ENCODE assay signal across 1 cellular context in genomic region chr16:70685061-70685937, GRCh38.
TF ChIP-seq lines count a peak whose summit lies in the region.

No MANE protein-coding gene starts in this region.

TF ChIP-seq in HepG2, 621 proteins besides CTCF, POLR2A, EP300 and RAD21 (continued from another document and continues in another):
- TF ChIP-seq, protein P1, sequence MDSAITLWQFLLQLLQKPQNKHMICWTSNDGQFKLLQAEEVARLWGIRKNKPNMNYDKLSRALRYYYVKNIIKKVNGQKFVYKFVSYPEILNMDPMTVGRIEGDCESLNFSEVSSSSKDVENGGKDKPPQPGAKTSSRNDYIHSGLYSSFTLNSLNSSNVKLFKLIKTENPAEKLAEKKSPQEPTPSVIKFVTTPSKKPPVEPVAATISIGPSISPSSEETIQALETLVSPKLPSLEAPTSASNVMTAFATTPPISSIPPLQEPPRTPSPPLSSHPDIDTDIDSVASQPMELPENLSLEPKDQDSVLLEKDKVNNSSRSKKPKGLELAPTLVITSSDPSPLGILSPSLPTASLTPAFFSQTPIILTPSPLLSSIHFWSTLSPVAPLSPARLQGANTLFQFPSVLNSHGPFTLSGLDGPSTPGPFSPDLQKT (CRISPR knock-in tag; IDR thresholded peaks at IDR 0.05; ENCODE audit: borderline replicate concordance): no peak
- TF ChIP-seq, protein P2, sequence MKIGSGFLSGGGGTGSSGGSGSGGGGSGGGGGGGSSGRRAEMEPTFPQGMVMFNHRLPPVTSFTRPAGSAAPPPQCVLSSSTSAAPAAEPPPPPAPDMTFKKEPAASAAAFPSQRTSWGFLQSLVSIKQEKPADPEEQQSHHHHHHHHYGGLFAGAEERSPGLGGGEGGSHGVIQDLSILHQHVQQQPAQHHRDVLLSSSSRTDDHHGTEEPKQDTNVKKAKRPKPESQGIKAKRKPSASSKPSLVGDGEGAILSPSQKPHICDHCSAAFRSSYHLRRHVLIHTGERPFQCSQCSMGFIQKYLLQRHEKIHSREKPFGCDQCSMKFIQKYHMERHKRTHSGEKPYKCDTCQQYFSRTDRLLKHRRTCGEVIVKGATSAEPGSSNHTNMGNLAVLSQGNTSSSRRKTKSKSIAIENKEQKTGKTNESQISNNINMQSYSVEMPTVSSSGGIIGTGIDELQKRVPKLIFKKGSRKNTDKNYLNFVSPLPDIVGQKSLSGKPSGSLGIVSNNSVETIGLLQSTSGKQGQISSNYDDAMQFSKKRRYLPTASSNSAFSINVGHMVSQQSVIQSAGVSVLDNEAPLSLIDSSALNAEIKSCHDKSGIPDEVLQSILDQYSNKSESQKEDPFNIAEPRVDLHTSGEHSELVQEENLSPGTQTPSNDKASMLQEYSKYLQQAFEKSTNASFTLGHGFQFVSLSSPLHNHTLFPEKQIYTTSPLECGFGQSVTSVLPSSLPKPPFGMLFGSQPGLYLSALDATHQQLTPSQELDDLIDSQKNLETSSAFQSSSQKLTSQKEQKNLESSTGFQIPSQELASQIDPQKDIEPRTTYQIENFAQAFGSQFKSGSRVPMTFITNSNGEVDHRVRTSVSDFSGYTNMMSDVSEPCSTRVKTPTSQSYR (CRISPR knock-in tag; IDR thresholded peaks at IDR 0.05; ENCODE audit: borderline replicate concordance): peak; percentile 12; the same call in 1 of the 2 replicates
- TF ChIP-seq KAT7 (CRISPR knock-in tag; IDR thresholded peaks at IDR 0.05; ENCODE audit: borderline replicate concordance) (0 out of 2 replicates have a peak, but pooled peaks have one; percentile 44), ZBTB37 (CRISPR knock-in tag; IDR thresholded peaks at IDR 0.05) (peak; percentile 10; the same call in 1 of the 2 replicates), POLR2AphosphoS5 (IDR thresholded peaks at IDR 0.05; ENCODE audit: low read depth, low read length) (peak; percentile 30; the same call in 1 of the 2 replicates), ZNF414 (CRISPR knock-in tag; IDR thresholded peaks at IDR 0.05) (no peak), ZNF44 (CRISPR knock-in tag; IDR thresholded peaks at IDR 0.05) (no peak), ATRX (CRISPR knock-in tag; IDR thresholded peaks at IDR 0.05; ENCODE audit: borderline replicate concordance) (no peak), ELF4 (CRISPR knock-in tag; IDR thresholded peaks at IDR 0.05; ENCODE audit: borderline replicate concordance) (no peak), EED (CRISPR knock-in tag; IDR thresholded peaks at IDR 0.05) (0 out of 2 replicates have a peak, but pooled peaks have one; percentile 62), HNRNPK (IDR thresholded peaks at IDR 0.05; ENCODE audit: low read depth, low read length, poor library complexity, severe bottlenecking) (no peak), ZNF124 (CRISPR knock-in tag; IDR thresholded peaks at IDR 0.05) (peak; percentile 48; the same call in 1 of the 2 replicates), FOXC1 (CRISPR knock-in tag; IDR thresholded peaks at IDR 0.05; ENCODE audit: borderline replicate concordance) (no peak), ZNF737 (CRISPR knock-in tag; IDR thresholded peaks at IDR 0.05; ENCODE audit: borderline replicate concordance) (0 out of 2 replicates have a peak, but pooled peaks have one; percentile 44), TSC22D2 (CRISPR knock-in tag; IDR thresholded peaks at IDR 0.05; ENCODE audit: borderline replicate concordance) (peak; percentile 49; the same call in 1 of the 2 replicates), ARNTL (CRISPR knock-in tag; IDR thresholded peaks at IDR 0.05) (no peak; the same call in 1 of the 2 replicates), NBN (conservative IDR thresholded peaks at IDR 0.05) (no peak), TAF15 (IDR thresholded peaks at IDR 0.05; ENCODE audit: low read depth, low read length, poor library complexity, severe bottlenecking) (no peak), POGK (CRISPR knock-in tag; conservative IDR thresholded peaks at IDR 0.05) (0 out of 2 replicates have a peak, but pooled peaks have one; percentile 64), AKAP8 (CRISPR knock-in tag; IDR thresholded peaks at IDR 0.05) (no peak), TFDP1 (CRISPR knock-in tag; IDR thresholded peaks at IDR 0.05; ENCODE audit: borderline replicate concordance) (no peak), ZNF547 (CRISPR knock-in tag; IDR thresholded peaks at IDR 0.05) (no peak; the same call in 1 of the 2 replicates), HNRNPLL (IDR thresholded peaks at IDR 0.05; ENCODE audit: low read depth, low read length, poor library complexity, severe bottlenecking) (no peak), SMC3 (IDR thresholded peaks at IDR 0.05; ENCODE audit: low read length) (no peak), ZNF788 (CRISPR knock-in tag; IDR thresholded peaks at IDR 0.05; ENCODE audit: borderline replicate concordance) (no peak), FIP1L1 (IDR thresholded peaks at IDR 0.05; ENCODE audit: borderline replicate concordance, insufficient read depth, low read depth, low read length) (no peak), ZNF136 (CRISPR knock-in tag; IDR thresholded peaks at IDR 0.05; ENCODE audit: low read depth) (no peak), PAX8 (CRISPR knock-in tag; IDR thresholded peaks at IDR 0.05; ENCODE audit: borderline replicate concordance) (no peak), ASH2L (IDR thresholded peaks at IDR 0.05; ENCODE audit: insufficient read length, low read depth, low read length) (peak; percentile 13), SAP130 (CRISPR knock-in tag; IDR thresholded peaks at IDR 0.05; ENCODE audit: low read depth) (peak; percentile 31), BHLHE40 (IDR thresholded peaks at IDR 0.05; ENCODE audit: low read length) (no peak), ZNF589 (CRISPR knock-in tag; conservative IDR thresholded peaks at IDR 0.05) (no peak), ZBTB39 (CRISPR knock-in tag; IDR thresholded peaks at IDR 0.05) (no peak), ZNF12 (CRISPR knock-in tag; IDR thresholded peaks at IDR 0.05) (0 out of 2 replicates have a peak, but pooled peaks have one; percentile 12), KDM2A (CRISPR knock-in tag; IDR thresholded peaks at IDR 0.05; ENCODE audit: borderline replicate concordance, low read depth) (peak; percentile 62; the same call in 1 of the 2 replicates), ZBTB42 (CRISPR knock-in tag; IDR thresholded peaks at IDR 0.05) (no peak), ZNF784 (CRISPR knock-in tag; IDR thresholded peaks at IDR 0.05; ENCODE audit: borderline replicate concordance) (no peak), BORCS8-MEF2B (CRISPR knock-in tag; IDR thresholded peaks at IDR 0.05) (no peak), ZEB1 (IDR thresholded peaks at IDR 0.05; ENCODE audit: insufficient replicate concordance, low read depth) (no peak), ARID2 (CRISPR knock-in tag; IDR thresholded peaks at IDR 0.05; ENCODE audit: borderline replicate concordance) (0 out of 2 replicates have a peak, but pooled peaks have one; percentile 12), ZNF580 (CRISPR knock-in tag; IDR thresholded peaks at IDR 0.05; ENCODE audit: borderline replicate concordance, low read depth) (no peak), TCF7L2 (IDR thresholded peaks at IDR 0.05; ENCODE audit: low read depth, low read length) (no peak), PHF21A (CRISPR knock-in tag; IDR thresholded peaks at IDR 0.05) (0 out of 2 replicates have a peak, but pooled peaks have one; percentile 25), TP53 (CRISPR knock-in tag; conservative IDR thresholded peaks at IDR 0.05) (no peak)
- TF ChIP-seq, protein P3, sequence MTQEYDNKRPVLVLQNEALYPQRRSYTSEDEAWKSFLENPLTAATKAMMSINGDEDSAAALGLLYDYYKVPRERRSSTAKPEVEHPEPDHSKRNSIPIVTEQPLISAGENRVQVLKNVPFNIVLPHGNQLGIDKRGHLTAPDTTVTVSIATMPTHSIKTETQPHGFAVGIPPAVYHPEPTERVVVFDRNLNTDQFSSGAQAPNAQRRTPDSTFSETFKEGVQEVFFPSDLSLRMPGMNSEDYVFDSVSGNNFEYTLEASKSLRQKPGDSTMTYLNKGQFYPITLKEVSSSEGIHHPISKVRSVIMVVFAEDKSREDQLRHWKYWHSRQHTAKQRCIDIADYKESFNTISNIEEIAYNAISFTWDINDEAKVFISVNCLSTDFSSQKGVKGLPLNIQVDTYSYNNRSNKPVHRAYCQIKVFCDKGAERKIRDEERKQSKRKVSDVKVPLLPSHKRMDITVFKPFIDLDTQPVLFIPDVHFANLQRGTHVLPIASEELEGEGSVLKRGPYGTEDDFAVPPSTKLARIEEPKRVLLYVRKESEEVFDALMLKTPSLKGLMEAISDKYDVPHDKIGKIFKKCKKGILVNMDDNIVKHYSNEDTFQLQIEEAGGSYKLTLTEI (CRISPR knock-in tag; conservative IDR thresholded peaks at IDR 0.05): no peak
- TF ChIP-seq, protein P4, sequence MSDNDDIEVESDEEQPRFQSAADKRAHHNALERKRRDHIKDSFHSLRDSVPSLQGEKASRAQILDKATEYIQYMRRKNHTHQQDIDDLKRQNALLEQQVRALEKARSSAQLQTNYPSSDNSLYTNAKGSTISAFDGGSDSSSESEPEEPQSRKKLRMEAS (IDR thresholded peaks at IDR 0.05): peak; percentile 41; the same call in 1 of the 2 replicates
- TF ChIP-seq, protein P5, sequence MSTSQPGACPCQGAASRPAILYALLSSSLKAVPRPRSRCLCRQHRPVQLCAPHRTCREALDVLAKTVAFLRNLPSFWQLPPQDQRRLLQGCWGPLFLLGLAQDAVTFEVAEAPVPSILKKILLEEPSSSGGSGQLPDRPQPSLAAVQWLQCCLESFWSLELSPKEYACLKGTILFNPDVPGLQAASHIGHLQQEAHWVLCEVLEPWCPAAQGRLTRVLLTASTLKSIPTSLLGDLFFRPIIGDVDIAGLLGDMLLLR (CRISPR knock-in tag; IDR thresholded peaks at IDR 0.05): no peak; the same call in 1 of the 2 replicates
- TF ChIP-seq, protein P6, sequence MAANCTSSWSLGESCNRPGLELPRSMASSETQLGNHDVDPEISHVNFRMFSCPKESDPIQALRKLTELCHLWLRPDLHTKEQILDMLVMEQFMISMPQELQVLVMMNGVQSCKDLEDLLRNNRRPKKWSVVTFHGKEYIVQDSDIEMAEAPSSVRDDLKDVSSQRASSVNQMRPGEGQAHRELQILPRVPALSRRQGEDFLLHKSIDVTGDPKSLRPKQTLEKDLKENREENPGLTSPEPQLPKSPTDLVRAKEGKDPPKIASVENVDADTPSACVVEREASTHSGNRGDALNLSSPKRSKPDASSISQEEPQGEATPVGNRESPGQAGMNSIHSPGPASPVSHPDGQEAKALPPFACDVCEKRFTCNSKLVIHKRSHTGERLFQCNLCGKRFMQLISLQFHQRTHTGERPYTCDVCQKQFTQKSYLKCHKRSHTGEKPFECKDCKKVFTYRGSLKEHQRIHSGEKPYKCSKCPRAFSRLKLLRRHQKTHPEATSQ (CRISPR knock-in tag; IDR thresholded peaks at IDR 0.05; ENCODE audit: borderline replicate concordance): no peak
